ENCODE assay signal across 1 cellular context in genomic region chr12:109713187-109713984, GRCh38.
TF ChIP-seq lines count a peak whose summit lies in the region.

TSS of gene FAM222A (plus strand) at chr12:109713825. CDS start at chr12:109744147, 30,322 bp downstream.

TF ChIP-seq in K562, 482 proteins besides CTCF, POLR2A, EP300 and RAD21 (continued from another document and continues in another):
- TF ChIP-seq ZHX1 (conservative IDR thresholded peaks at IDR 0.05; ENCODE audit: low read length) (no peak), POLR3G (IDR thresholded peaks at IDR 0.05; ENCODE audit: extremely low read depth, insufficient read length, insufficient replicate concordance) (no peak), GTF2A2 (tag; IDR thresholded peaks at IDR 0.05) (no peak), ZNF780A (CRISPR knock-in tag; IDR thresholded peaks at IDR 0.05) (no peak), JUN (IDR thresholded peaks at IDR 0.05; ENCODE audit: borderline replicate concordance, low read depth, low read length) (peak; percentile 76; the same call in 1 of the 2 replicates), JUN (CRISPR knock-in tag; IDR thresholded peaks at IDR 0.05; ENCODE audit: borderline replicate concordance) (no peak), ZNF764 (CRISPR knock-in tag; IDR thresholded peaks at IDR 0.05; ENCODE audit: low read depth) (no peak), SAFB2 (IDR thresholded peaks at IDR 0.05; ENCODE audit: borderline replicate concordance, low read depth, low read length, severe bottlenecking) (no peak), NBN (IDR thresholded peaks at IDR 0.05; ENCODE audit: low read depth) (no peak), MEF2A (IDR thresholded peaks at IDR 0.05; ENCODE audit: control insufficient read depth, low read depth, low read length) (0 out of 2 replicates have a peak, but pooled peaks have one; percentile 15), BACH1 (tag; IDR thresholded peaks at IDR 0.05) (peak; percentile 51; the same call in 1 of the 2 replicates), NR4A1 (CRISPR knock-in tag; IDR thresholded peaks at IDR 0.05) (no peak), NR4A1 (tag; IDR thresholded peaks at IDR 0.05) (no peak), SREBF2 (CRISPR knock-in tag; IDR thresholded peaks at IDR 0.05) (no peak), CBX2 (IDR thresholded peaks at IDR 0.05; ENCODE audit: insufficient read depth, low read length, poor library complexity, severe bottlenecking) (no peak), U2AF1 (optimal IDR thresholded peaks at IDR 0.05; ENCODE audit: low read depth, low read length) (no peak), LARP7 (IDR thresholded peaks at IDR 0.05) (no peak), TFE3 (CRISPR knock-in tag; IDR thresholded peaks at IDR 0.05) (no peak), KAT8 (IDR thresholded peaks at IDR 0.05; ENCODE audit: low read depth) (no peak), KLF13 (tag; IDR thresholded peaks at IDR 0.05; ENCODE audit: borderline replicate concordance, low read depth) (0 out of 2 replicates have a peak, but pooled peaks have one; percentile 13), NCOA2 (IDR thresholded peaks at IDR 0.05; ENCODE audit: partially characterized antibody in 2 of 2) (no peak), ZFP30 (CRISPR knock-in tag; IDR thresholded peaks at IDR 0.05; ENCODE audit: borderline replicate concordance) (no peak), ZNF609 (CRISPR knock-in tag; IDR thresholded peaks at IDR 0.05; ENCODE audit: borderline replicate concordance) (no peak), ZNF644 (tag; IDR thresholded peaks at IDR 0.05; ENCODE audit: low read depth) (peak; percentile 84; the same call in 1 of the 2 replicates), RFX5 (IDR thresholded peaks at IDR 0.05; ENCODE audit: low read depth, low read length) (no peak), E2F3 (CRISPR knock-in tag; IDR thresholded peaks at IDR 0.05) (no peak), KDM4B (IDR thresholded peaks at IDR 0.05; ENCODE audit: borderline replicate concordance in 2 of 2, low read depth in 1 of 2) (0 out of 4 replicates have a peak, but pooled peaks of 1 of the 2 experiments have one; percentile 65), ZNF699 (CRISPR knock-in tag; IDR thresholded peaks at IDR 0.05; ENCODE audit: insufficient replicate concordance) (no peak), ZBTB1 (CRISPR knock-in tag; IDR thresholded peaks at IDR 0.05; ENCODE audit: borderline replicate concordance, low read depth) (no peak), MIER1 (IDR thresholded peaks at IDR 0.05; ENCODE audit: low read depth) (no peak), HMG20A (CRISPR knock-in tag; conservative IDR thresholded peaks at IDR 0.05) (no peak), NFXL1 (CRISPR knock-in tag; IDR thresholded peaks at IDR 0.05) (no peak), ESRRA (IDR thresholded peaks at IDR 0.05; ENCODE audit: borderline replicate concordance, low read depth) (no peak)
- TF ChIP-seq, protein P1, sequence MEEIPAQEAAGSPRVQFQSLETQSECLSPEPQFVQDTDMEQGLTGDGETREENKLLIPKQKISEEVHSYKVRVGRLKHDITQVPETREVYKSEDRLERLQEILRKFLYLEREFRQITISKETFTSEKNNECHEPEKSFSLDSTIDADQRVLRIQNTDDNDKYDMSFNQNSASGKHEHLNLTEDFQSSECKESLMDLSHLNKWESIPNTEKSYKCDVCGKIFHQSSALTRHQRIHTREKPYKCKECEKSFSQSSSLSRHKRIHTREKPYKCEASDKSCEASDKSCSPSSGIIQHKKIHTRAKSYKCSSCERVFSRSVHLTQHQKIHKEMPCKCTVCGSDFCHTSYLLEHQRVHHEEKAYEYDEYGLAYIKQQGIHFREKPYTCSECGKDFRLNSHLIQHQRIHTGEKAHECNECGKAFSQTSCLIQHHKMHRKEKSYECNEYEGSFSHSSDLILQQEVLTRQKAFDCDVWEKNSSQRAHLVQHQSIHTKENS (CRISPR knock-in tag; IDR thresholded peaks at IDR 0.05), result no peak
- TF ChIP-seq, protein P2, sequence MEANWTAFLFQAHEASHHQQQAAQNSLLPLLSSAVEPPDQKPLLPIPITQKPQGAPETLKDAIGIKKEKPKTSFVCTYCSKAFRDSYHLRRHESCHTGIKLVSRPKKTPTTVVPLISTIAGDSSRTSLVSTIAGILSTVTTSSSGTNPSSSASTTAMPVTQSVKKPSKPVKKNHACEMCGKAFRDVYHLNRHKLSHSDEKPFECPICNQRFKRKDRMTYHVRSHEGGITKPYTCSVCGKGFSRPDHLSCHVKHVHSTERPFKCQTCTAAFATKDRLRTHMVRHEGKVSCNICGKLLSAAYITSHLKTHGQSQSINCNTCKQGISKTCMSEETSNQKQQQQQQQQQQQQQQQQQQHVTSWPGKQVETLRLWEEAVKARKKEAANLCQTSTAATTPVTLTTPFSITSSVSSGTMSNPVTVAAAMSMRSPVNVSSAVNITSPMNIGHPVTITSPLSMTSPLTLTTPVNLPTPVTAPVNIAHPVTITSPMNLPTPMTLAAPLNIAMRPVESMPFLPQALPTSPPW (CRISPR knock-in tag; IDR thresholded peaks at IDR 0.05), result peak; percentile 90
- TF ChIP-seq, protein P3, sequence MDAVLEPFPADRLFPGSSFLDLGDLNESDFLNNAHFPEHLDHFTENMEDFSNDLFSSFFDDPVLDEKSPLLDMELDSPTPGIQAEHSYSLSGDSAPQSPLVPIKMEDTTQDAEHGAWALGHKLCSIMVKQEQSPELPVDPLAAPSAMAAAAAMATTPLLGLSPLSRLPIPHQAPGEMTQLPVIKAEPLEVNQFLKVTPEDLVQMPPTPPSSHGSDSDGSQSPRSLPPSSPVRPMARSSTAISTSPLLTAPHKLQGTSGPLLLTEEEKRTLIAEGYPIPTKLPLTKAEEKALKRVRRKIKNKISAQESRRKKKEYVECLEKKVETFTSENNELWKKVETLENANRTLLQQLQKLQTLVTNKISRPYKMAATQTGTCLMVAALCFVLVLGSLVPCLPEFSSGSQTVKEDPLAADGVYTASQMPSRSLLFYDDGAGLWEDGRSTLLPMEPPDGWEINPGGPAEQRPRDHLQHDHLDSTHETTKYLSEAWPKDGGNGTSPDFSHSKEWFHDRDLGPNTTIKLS (IDR thresholded peaks at IDR 0.05; ENCODE audit: borderline replicate concordance, low read depth), result peak; percentile 79; the same call in 1 of the 2 replicates
- TF ChIP-seq, protein P4, sequence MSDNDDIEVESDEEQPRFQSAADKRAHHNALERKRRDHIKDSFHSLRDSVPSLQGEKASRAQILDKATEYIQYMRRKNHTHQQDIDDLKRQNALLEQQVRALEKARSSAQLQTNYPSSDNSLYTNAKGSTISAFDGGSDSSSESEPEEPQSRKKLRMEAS (CRISPR knock-in tag; IDR thresholded peaks at IDR 0.05), result peak; percentile 94
- TF ChIP-seq, protein P5, sequence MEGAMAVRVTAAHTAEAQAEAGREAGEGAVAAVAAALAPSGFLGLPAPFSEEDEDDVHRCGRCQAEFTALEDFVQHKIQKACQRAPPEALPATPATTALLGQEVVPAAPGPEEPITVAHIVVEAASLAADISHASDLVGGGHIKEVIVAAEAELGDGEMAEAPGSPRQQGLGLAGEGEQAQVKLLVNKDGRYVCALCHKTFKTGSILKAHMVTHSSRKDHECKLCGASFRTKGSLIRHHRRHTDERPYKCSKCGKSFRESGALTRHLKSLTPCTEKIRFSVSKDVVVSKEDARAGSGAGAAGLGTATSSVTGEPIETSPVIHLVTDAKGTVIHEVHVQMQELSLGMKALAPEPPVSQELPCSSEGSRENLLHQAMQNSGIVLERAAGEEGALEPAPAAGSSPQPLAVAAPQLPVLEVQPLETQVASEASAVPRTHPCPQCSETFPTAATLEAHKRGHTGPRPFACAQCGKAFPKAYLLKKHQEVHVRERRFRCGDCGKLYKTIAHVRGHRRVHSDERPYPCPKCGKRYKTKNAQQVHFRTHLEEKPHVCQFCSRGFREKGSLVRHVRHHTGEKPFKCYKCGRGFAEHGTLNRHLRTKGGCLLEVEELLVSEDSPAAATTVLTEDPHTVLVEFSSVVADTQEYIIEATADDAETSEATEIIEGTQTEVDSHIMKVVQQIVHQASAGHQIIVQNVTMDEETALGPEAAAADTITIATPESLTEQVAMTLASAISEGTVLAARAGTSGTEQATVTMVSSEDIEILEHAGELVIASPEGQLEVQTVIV (CRISPR knock-in tag; IDR thresholded peaks at IDR 0.05; ENCODE audit: borderline replicate concordance), result no peak
- TF ChIP-seq, protein P6, sequence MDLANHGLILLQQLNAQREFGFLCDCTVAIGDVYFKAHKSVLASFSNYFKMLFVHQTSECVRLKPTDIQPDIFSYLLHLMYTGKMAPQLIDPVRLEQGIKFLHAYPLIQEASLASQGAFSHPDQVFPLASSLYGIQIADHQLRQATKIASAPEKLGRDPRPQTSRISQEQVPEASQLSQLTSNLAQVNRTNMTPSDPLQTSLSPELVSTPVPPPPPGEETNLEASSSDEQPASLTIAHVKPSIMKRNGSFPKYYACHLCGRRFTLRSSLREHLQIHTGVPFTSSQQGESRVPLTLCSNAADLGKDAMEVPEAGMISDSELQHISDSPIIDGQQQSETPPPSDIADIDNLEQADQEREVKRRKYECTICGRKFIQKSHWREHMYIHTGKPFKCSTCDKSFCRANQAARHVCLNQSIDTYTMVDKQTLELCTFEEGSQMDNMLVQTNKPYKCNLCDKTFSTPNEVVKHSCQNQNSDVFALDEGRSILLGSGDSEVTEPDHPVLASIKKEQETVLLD (IDR thresholded peaks at IDR 0.05), result no peak
- TF ChIP-seq, protein P7, sequence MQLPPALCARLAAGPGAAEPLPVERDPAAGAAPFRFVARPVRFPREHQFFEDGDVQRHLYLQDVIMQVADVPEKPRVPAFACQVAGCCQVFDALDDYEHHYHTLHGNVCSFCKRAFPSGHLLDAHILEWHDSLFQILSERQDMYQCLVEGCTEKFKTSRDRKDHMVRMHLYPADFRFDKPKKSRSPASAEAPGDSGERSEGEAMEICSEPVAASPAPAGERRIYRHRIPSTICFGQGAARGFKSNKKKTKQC (CRISPR knock-in tag; IDR thresholded peaks at IDR 0.05), result no peak
